ENCODE assay signal across 20 cellular contexts in the genomic region with DNA sequence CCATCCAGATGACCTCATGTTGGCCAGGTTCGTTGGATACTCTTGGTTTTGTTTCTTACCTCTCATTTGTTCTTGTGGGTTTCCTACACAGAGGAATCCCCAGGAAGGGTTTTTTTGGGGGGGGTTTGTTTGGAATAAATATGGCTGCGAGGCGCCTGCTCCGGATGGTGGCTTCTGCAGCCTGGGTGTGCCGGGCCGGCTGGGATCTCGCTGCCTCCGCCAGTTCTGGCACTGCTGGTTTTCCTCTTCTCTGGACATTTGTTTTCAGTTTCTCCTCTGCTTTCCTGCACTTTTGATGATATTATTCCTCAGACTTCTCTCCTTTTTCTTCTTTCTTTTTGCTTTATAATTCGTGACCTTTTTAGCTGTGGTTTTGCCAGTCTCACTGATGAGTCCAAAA.
A peak's percentile ranks its signal among the peaks of the same experiment; 100 is the strongest.
DNase-seq lines count a peak whose midpoint lies in the region; ATAC-seq and TF ChIP-seq lines count a peak whose summit lies in the region.
"Had no signal": no experiment of that assay in that cellular context is flagged by ENCODE, and none has a peak within 500 bp of the region (broad histone marks: within the 10 kb centered on the region; RNA-seq: fewer than 3 reads in every experiment).

No MANE protein-coding gene starts in this region.

- no peak overlapping the region for H3K4me2 ChIP-seq in SK-N-SH

- intact Hi-C loops in natural killer cell (cut with micrococcal nuclease), result loop anchor here (2.0 kb wide), 1 partner anchor 13 kb away; no protein-coding TSS in a partner anchor

- peak overlapping the region in 1 of 2 experiments; percentile 74; a peak in 2 of 4 replicates for H3K27ac ChIP-seq in SK-N-SH (ENCODE audit: low read depth in 2 of 2, low read length in 1 of 2)
- H3K27ac ChIP-seq: BLaER1 had no signal

- no peaks in the 10 kb centered on the region for H4K20me1 ChIP-seq in SK-N-SH (ENCODE audit: insufficient read depth)
- H4K20me1 ChIP-seq: BLaER1 had no signal

- TF ChIP-seq CTCF in natural killer cell (IDR thresholded peaks at IDR 0.05), result no peak
- TF ChIP-seq CTCF in SK-N-SH (IDR thresholded peaks at IDR 0.05), result no peak

- no peak for TF ChIP-seq RAD21 in SK-N-SH (IDR thresholded peaks at IDR 0.05; ENCODE audit: low read length)

- H3K27me3 Mint-ChIP-seq in natural killer cell (ENCODE audit: low read depth in 2 of 2), result no peaks in the 10 kb centered on the region
- no peaks in the 10 kb centered on the region for H3K27me3 Mint-ChIP-seq in natural killer cell treated with Interleukin-12 subunit alpha and Interleukin-12 subunit beta and Interleukin-15 and Interleukin-18, amount 100 ng/mL, for 72 hours
- H3K27me3 Mint-ChIP-seq in activated CD8-positive, alpha-beta memory T cell treated with anti-CD3 and anti-CD28 coated beads, Interleukin-2, amount 10 ng/mL, durations not matched to agents 7 days and 5 days, result no peaks in the 10 kb centered on the region

- H3K9me3 Mint-ChIP-seq in natural killer cell, result no peaks in the 10 kb centered on the region
- no peaks in the 10 kb centered on the region for H3K9me3 Mint-ChIP-seq in natural killer cell treated with Interleukin-12 subunit alpha and Interleukin-12 subunit beta and Interleukin-15 and Interleukin-18, amount 100 ng/mL, for 72 hours
- H3K9me3 Mint-ChIP-seq in activated CD8-positive, alpha-beta memory T cell treated with anti-CD3 and anti-CD28 coated beads, Interleukin-2, amount 10 ng/mL, durations not matched to agents 7 days and 5 days (ENCODE audit: low read depth), result no peaks in the 10 kb centered on the region
- H3K9me3 Mint-ChIP-seq: CD14-positive monocyte; CD4-positive, alpha-beta T cell; CD8-positive, alpha-beta T cell had no signal

- no peak for ATAC-seq in natural killer cell
- no peak for ATAC-seq in natural killer cell treated with Interleukin-12 subunit alpha and Interleukin-12 subunit beta and Interleukin-15 and Interleukin-18, amount 100 ng/mL, for 72 hours
- ATAC-seq in activated CD8-positive, alpha-beta memory T cell treated with anti-CD3 and anti-CD28 coated beads, Interleukin-2, amount 10 ng/mL, durations not matched to agents 7 days and 5 days, result no peak
- no peak for ATAC-seq in left lobe of liver
- ATAC-seq: CD8-positive, alpha-beta T cell had no signal

- H3K4me1 ChIP-seq in SK-N-SH (ENCODE audit: control insufficient read depth in 1 of 2, insufficient read depth in 2 of 2, low read depth in 1 of 2, low read length in 1 of 2), result peaks cover 0 to 27% of the 10 kb centered on the region in 2 experiments; a peak in 1 of 4 replicates
- H3K4me1 ChIP-seq: BE2C, Caco-2 had no signal

- no peaks in the 10 kb centered on the region for H3K79me2 ChIP-seq in SK-N-SH (ENCODE audit: insufficient read depth)

- peak; percentile 14 for DNase-seq in natural killer cell
- no peak for DNase-seq in natural killer cell treated with Interleukin-12 subunit alpha and Interleukin-12 subunit beta and Interleukin-15 and Interleukin-18, amount 100 ng/mL, for 72 hours (ENCODE audit: low spot score)
- peak; percentile 39 for DNase-seq in SK-N-SH
- peak; percentile 31 for DNase-seq in activated CD8-positive, alpha-beta memory T cell treated with anti-CD3 and anti-CD28 coated beads, Interleukin-2, amount 10 ng/mL, durations not matched to agents 7 days and 5 days
- DNase-seq in left lobe of liver (ENCODE audit: low spot score), result peak; percentile 39
- DNase-seq in NCI-H2171 (lab: John Stamatoyannopoulos, UW), result no peak
- DNase-seq in stimulated activated CD4-positive, alpha-beta T cell treated with anti-CD3 and anti-CD28 coated beads, Interleukin-4, amount 100 ng/mL, for 24 hours, result no peak
- no peak for DNase-seq in globus pallidus (ENCODE audit: low spot score)
- DNase-seq: 8988T; ACHN; BE2C; C1 segment of cervical spinal cord; Caco-2; Calu3; CD4-positive, alpha-beta T cell; DMS79 treated with DMSO at 0.1 percent for 48 hours; GF-D8 had no signal

- no peaks in the 10 kb centered on the region for H3K27me3 ChIP-seq in SK-N-SH (ENCODE audit: insufficient read depth)
- H3K27me3 ChIP-seq: BE2C, BLaER1 had no signal

- H3K4me1 Mint-ChIP-seq in natural killer cell, result no peaks in the 10 kb centered on the region
- H3K4me1 Mint-ChIP-seq in natural killer cell treated with Interleukin-12 subunit alpha and Interleukin-12 subunit beta and Interleukin-15 and Interleukin-18, amount 100 ng/mL, for 72 hours (ENCODE audit: low read depth in 2 of 2), result no peaks in the 10 kb centered on the region
- no peaks in the 10 kb centered on the region for H3K4me1 Mint-ChIP-seq in activated CD8-positive, alpha-beta memory T cell treated with anti-CD3 and anti-CD28 coated beads, Interleukin-2, amount 10 ng/mL, durations not matched to agents 7 days and 5 days
- H3K4me1 Mint-ChIP-seq: CD14-positive monocyte had no signal

- no peak overlapping the region for H3K4me3 ChIP-seq in SK-N-SH (ENCODE audit: low read depth in 2 of 2, low read length in 1 of 2)
- H3K4me3 ChIP-seq: BLaER1 had no signal

- 47% methylated on average over 9 of the region's 9 CpGs for WGBS in SK-N-SH (ENCODE audit: low lambda C conversion rate)

- H3K27ac Mint-ChIP-seq in natural killer cell, result no peak overlapping the region
- no peak overlapping the region for H3K27ac Mint-ChIP-seq in natural killer cell treated with Interleukin-12 subunit alpha and Interleukin-12 subunit beta and Interleukin-15 and Interleukin-18, amount 100 ng/mL, for 72 hours
- no peak overlapping the region for H3K27ac Mint-ChIP-seq in activated CD8-positive, alpha-beta memory T cell treated with anti-CD3 and anti-CD28 coated beads, Interleukin-2, amount 10 ng/mL, durations not matched to agents 7 days and 5 days
- H3K27ac Mint-ChIP-seq: CD14-positive monocyte; CD4-positive, alpha-beta T cell; CD8-positive, alpha-beta T cell had no signal

- CTCF ChIA-PET in SK-N-SH (lab: Yijun Ruan, JAX), result no interaction called here
- CTCF ChIA-PET in activated CD8-positive, alpha-beta memory T cell treated with anti-CD3 and anti-CD28 coated beads, Interleukin-2, amount 10 ng/mL, durations not matched to agents 7 days and 5 days (lab: Charles Lee), result no interaction called here

- POLR2A ChIA-PET in SK-N-SH (lab: Yijun Ruan, JAX), result no interaction called here

- no peaks in the 10 kb centered on the region for H3K9me3 ChIP-seq in SK-N-SH
- H3K9me3 ChIP-seq: BE2C, BLaER1, Caco-2 had no signal

- H3F3A ChIP-seq in SK-N-SH (replicated peaks; ENCODE audit: insufficient read depth), result no peaks in the 10 kb centered on the region

- no peaks in the 10 kb centered on the region for H3K36me3 Mint-ChIP-seq in natural killer cell
- H3K36me3 Mint-ChIP-seq in natural killer cell treated with Interleukin-12 subunit alpha and Interleukin-12 subunit beta and Interleukin-15 and Interleukin-18, amount 100 ng/mL, for 72 hours, result no peaks in the 10 kb centered on the region
- H3K36me3 Mint-ChIP-seq in activated CD8-positive, alpha-beta memory T cell treated with anti-CD3 and anti-CD28 coated beads, Interleukin-2, amount 10 ng/mL, durations not matched to agents 7 days and 5 days, result no peaks in the 10 kb centered on the region
- H3K36me3 Mint-ChIP-seq: CD14-positive monocyte; CD8-positive, alpha-beta T cell had no signal

- no peaks in the 10 kb centered on the region for H3K9me2 ChIP-seq in SK-N-SH

- H3K9ac ChIP-seq in SK-N-SH, result no peak overlapping the region
- H3K9ac ChIP-seq: BLaER1 had no signal

- no peak for TF ChIP-seq EP300 in SK-N-SH (IDR thresholded peaks at IDR 0.05; ENCODE audit: borderline replicate concordance in 1 of 2, low read depth in 1 of 2, low read length in 1 of 2)

- H2AFZ ChIP-seq in SK-N-SH (ENCODE audit: low read depth), result no peak overlapping the region

- no peak overlapping the region for H3K4me3 Mint-ChIP-seq in natural killer cell
- H3K4me3 Mint-ChIP-seq in natural killer cell treated with Interleukin-12 subunit alpha and Interleukin-12 subunit beta and Interleukin-15 and Interleukin-18, amount 100 ng/mL, for 72 hours, result no peak overlapping the region
- no peak overlapping the region for H3K4me3 Mint-ChIP-seq in activated CD8-positive, alpha-beta memory T cell treated with anti-CD3 and anti-CD28 coated beads, Interleukin-2, amount 10 ng/mL, durations not matched to agents 7 days and 5 days
- H3K4me3 Mint-ChIP-seq: CD14-positive monocyte; CD4-positive, alpha-beta T cell; CD8-positive, alpha-beta T cell had no signal

- no peaks in the 10 kb centered on the region for H3K36me3 ChIP-seq in SK-N-SH (replicated peaks in 1 of 2; ENCODE audit: control insufficient read depth in 1 of 2, insufficient read depth in 2 of 2, low read length in 1 of 2)
- H3K36me3 ChIP-seq: BE2C, BLaER1 had no signal

TF ChIP-seq in SK-N-SH, 30 proteins besides CTCF, POLR2A, EP300 and RAD21 (continues in another document):
- TF ChIP-seq MXI1 (IDR thresholded peaks at IDR 0.05; ENCODE audit: low read depth, low read length), result no peak
- TF ChIP-seq MEF2A (IDR thresholded peaks at IDR 0.05; ENCODE audit: borderline replicate concordance, low read depth), result no peak
- TF ChIP-seq EZH2phosphoT487 (IDR thresholded peaks at IDR 0.05; ENCODE audit: borderline replicate concordance, low read depth), result no peak
- TF ChIP-seq RCOR1 (IDR thresholded peaks at IDR 0.05; ENCODE audit: low read length), result no peak
- TF ChIP-seq FOXM1 (IDR thresholded peaks at IDR 0.05; ENCODE audit: low read depth), result no peak
- no peak for TF ChIP-seq FOXJ3 (CRISPR knock-in tag; IDR thresholded peaks at IDR 0.05)
- TF ChIP-seq, protein P1, sequence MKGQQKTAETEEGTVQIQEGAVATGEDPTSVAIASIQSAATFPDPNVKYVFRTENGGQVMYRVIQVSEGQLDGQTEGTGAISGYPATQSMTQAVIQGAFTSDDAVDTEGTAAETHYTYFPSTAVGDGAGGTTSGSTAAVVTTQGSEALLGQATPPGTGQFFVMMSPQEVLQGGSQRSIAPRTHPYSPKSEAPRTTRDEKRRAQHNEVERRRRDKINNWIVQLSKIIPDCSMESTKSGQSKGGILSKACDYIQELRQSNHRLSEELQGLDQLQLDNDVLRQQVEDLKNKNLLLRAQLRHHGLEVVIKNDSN (IDR thresholded peaks at IDR 0.05; ENCODE audit: borderline replicate concordance, low read depth), result no peak

Comparison
In these comparisons a context has a peak if more than half of its experiments do, and no peak if none do; other contexts are left out.
1. DNase-seq: peak in natural killer cell (single experiment), SK-N-SH (single experiment), activated CD8-positive, alpha-beta memory T cell treated with anti-CD3 and anti-CD28 coated beads, Interleukin-2, amount 10 ng/mL, durations not matched to agents 7 days and 5 days (single experiment) and left lobe of liver (single experiment); none in natural killer cell treated with Interleukin-12 subunit alpha and Interleukin-12 subunit beta and Interleukin-15 and Interleukin-18, amount 100 ng/mL, for 72 hours (single experiment), NCI-H2171 (single experiment), stimulated activated CD4-positive, alpha-beta T cell treated with anti-CD3 and anti-CD28 coated beads, Interleukin-4, amount 100 ng/mL, for 24 hours (single experiment) and globus pallidus (single experiment).